In the genomic region with DNA sequence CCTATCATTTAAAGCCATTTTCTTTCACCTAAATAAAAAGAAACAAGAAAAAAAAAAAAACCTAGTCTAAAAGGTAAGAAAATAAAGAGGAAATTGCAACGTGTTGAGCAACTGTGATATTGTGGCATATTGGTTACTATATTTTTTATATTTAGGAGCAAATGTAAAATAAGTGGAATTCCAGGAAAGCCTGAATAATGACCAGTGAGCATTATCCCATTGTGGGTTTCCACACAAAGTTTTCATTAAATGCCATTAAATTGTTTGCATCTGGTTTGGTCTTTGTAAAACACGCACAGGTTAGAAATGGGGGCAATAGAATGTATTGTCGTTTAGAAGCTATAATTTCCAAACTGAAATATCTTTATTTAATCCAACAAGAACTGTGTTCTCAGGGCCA, we compare ENCODE assay signal across 14 cellular contexts.
"Had no signal": no experiment of that assay in that cellular context is flagged by ENCODE, and none has a peak within 500 bp of the region (broad histone marks: within the 10 kb centered on the region; RNA-seq: fewer than 3 reads in every experiment).

No MANE protein-coding gene starts in this region.

- H3K9me3 ChIP-seq: gastrocnemius medialis, heart right ventricle, left lung, thyroid gland, uterus had no signal

- H3K4me3 ChIP-seq: gastrocnemius medialis, heart right ventricle, left lung, thyroid gland, uterus had no signal

- DNase-seq: activated CD4-positive, alpha-beta T cell treated with anti-CD3 and anti-CD28 coated beads, Interleukin-2, amount 10 ng/mL, durations not matched to agents 24 days and 14 days; activated T-cell treated with anti-CD3 and anti-CD28 coated beads for 4 hours; amygdala; gastrocnemius medialis; heart right ventricle; islet precursor cell; left lung; natural killer cell; nucleus accumbens; right cardiac atrium; thyroid gland; uterus had no signal

- H3K4me1 ChIP-seq: gastrocnemius medialis, heart right ventricle, left lung, thyroid gland, uterus had no signal

- H3K36me3 ChIP-seq: gastrocnemius medialis, heart right ventricle, left lung, thyroid gland, uterus had no signal

- ATAC-seq: activated T-helper 17 cell treated with anti-CD3 and anti-CD28 coated beads, Interleukin-2, amount 50 U/mL, for 72 hours; gastrocnemius medialis; heart right ventricle; left lung; natural killer cell; right cardiac atrium; stimulated activated effector memory CD8-positive, alpha-beta T cell treated with anti-CD3 and anti-CD28 coated beads, Interleukin-12 subunit alpha, Interleukin-12 subunit beta, amount 100 ng/mL, for 72 hours had no signal

- H3K27me3 ChIP-seq: gastrocnemius medialis, heart right ventricle, left lung, thyroid gland, uterus had no signal
